ENCODE assay signal across 11 cellular contexts in genomic region chr12:4293299-4293941, GRCh38. TPM values are rescaled to one million over a fixed set of nuclear protein-coding genes. Genes with fewer than 3 reads are reported as not detected.
DNase-seq lines count a peak whose midpoint lies in the region; ATAC-seq and TF ChIP-seq lines count a peak whose summit lies in the region.
"Had no signal": no experiment of that assay in that cellular context is flagged by ENCODE, and none has a peak within 500 bp of the region (broad histone marks: within the 10 kb centered on the region; RNA-seq: fewer than 3 reads in every experiment).

No MANE protein-coding gene starts in this region.

- TF ChIP-seq POLR2A in tibial nerve (IDR thresholded peaks at IDR 0.05) = no peak

- H3K36me3 Mint-ChIP-seq in activated naive CD8-positive, alpha-beta T cell treated with anti-CD3 and anti-CD28 coated beads for 36 hours = peaks cover 78% of the 10 kb centered on the region
- H3K36me3 Mint-ChIP-seq in Caco-2 (ENCODE audit: insufficient read depth, unreplicated experiment) = peaks cover 13% of the 10 kb centered on the region

- DNase-seq in left ventricle myocardium inferior = no peak
- DNase-seq in cardiac septum (ENCODE audit: low spot score) = no peak
- DNase-seq in activated naive CD8-positive, alpha-beta T cell treated with anti-CD3 and anti-CD28 coated beads for 36 hours = peak; percentile 66
- peak; percentile 14 for DNase-seq in myocyte (ENCODE audit: low read depth)
- DNase-seq in tibial nerve (ENCODE audit: low spot score in 2 of 2) = no peak
- no peak for DNase-seq in HPDE6-E6E7 (ENCODE audit: extremely low spot score)
- DNase-seq in Caco-2 = no peak
- DNase-seq: glutamatergic neuron, NCI-H1694 had no signal

- H3K4me1 Mint-ChIP-seq in activated naive CD8-positive, alpha-beta T cell treated with anti-CD3 and anti-CD28 coated beads for 36 hours = peaks cover 75% of the 10 kb centered on the region
- H3K4me1 Mint-ChIP-seq in Caco-2 (ENCODE audit: low read depth, unreplicated experiment) = no peaks in the 10 kb centered on the region

- H3K36me3 ChIP-seq in left ventricle myocardium inferior = peaks cover 28% of the 10 kb centered on the region
- peaks cover 3 to 48% (median 9%) of the 10 kb centered on the region in 3 donors for H3K36me3 ChIP-seq in tibial nerve
- H3K36me3 ChIP-seq in Caco-2 (ENCODE audit: control insufficient read depth, insufficient read depth, low read length) = no peaks in the 10 kb centered on the region

- H3K4me3 Mint-ChIP-seq in activated naive CD8-positive, alpha-beta T cell treated with anti-CD3 and anti-CD28 coated beads for 36 hours = peak overlapping the region; percentile 81
- no peak overlapping the region for H3K4me3 Mint-ChIP-seq in Caco-2 (ENCODE audit: unreplicated experiment)

- H3K27ac Mint-ChIP-seq in activated naive CD8-positive, alpha-beta T cell treated with anti-CD3 and anti-CD28 coated beads for 36 hours = peak overlapping the region; percentile 95
- no peak overlapping the region for H3K27ac Mint-ChIP-seq in Caco-2 (ENCODE audit: unreplicated experiment)

- intact Hi-C loops in left ventricle myocardium inferior (cut with micrococcal nuclease) (no loop called here), cardiac septum (cut with DNase I) (no loop called here), Caco-2 (cut with micrococcal nuclease; ENCODE audit: unreplicated experiment) (no loop called here)

- no TSS peak for BruUV-seq in Caco-2 (replicated peaks; lab: Mats Ljungman, UMichigan)

- POLR2A ChIA-PET in Caco-2 (lab: Charles Lee) = no interaction called here

- 60 to 70% methylated on average over 14 of the region's 14 CpGs for WGBS in tibial nerve, 2 donors

- H3K27me3 Mint-ChIP-seq in activated naive CD8-positive, alpha-beta T cell treated with anti-CD3 and anti-CD28 coated beads for 36 hours = no peaks in the 10 kb centered on the region
- H3K27me3 Mint-ChIP-seq in Caco-2 (ENCODE audit: insufficient read depth, unreplicated experiment) = no peaks in the 10 kb centered on the region

- no peaks in the 10 kb centered on the region for H3K9me3 Mint-ChIP-seq in activated naive CD8-positive, alpha-beta T cell treated with anti-CD3 and anti-CD28 coated beads for 36 hours
- no peaks in the 10 kb centered on the region for H3K9me3 Mint-ChIP-seq in Caco-2 (ENCODE audit: unreplicated experiment)

- H3K9me3 ChIP-seq in left ventricle myocardium inferior (replicated peaks) (no peaks in the 10 kb centered on the region), tibial nerve (no peaks in the 10 kb centered on the region), Caco-2 (no peaks in the 10 kb centered on the region)

- H3K4me1 ChIP-seq in left ventricle myocardium inferior (peaks cover 90% of the 10 kb centered on the region), tibial nerve (peaks cover 0 to 58% (median 25%) of the 10 kb centered on the region in 4 donors), Caco-2 (no peaks in the 10 kb centered on the region)

- H3K27me3 ChIP-seq in left ventricle myocardium inferior (ENCODE audit: low read depth) (no peaks in the 10 kb centered on the region), tibial nerve (no peaks in the 10 kb centered on the region), Caco-2 (replicated peaks; ENCODE audit: control insufficient read depth, insufficient read depth, low read length) (no peaks in the 10 kb centered on the region)
- H3K27me3 ChIP-seq: cardiac muscle cell had no signal

- no peak for ATAC-seq in GM19463 (IDR thresholded peaks at IDR 0.05; ENCODE audit: unreplicated experiment)

- H3K4me3 ChIP-seq in left ventricle myocardium inferior = no peak overlapping the region
- H3K4me3 ChIP-seq in tibial nerve = no peak overlapping the region
- H3K4me3 ChIP-seq in Caco-2 (ENCODE audit: low read depth, low read length) = no peak overlapping the region
- H3K4me3 ChIP-seq: cardiac muscle cell had no signal

- no peak for TF ChIP-seq CTCF in left ventricle myocardium inferior (IDR thresholded peaks at IDR 0.05; ENCODE audit: borderline replicate concordance)
- TF ChIP-seq CTCF in tibial nerve (IDR thresholded peaks at IDR 0.05) = no peak
- TF ChIP-seq CTCF in Caco-2 (IDR thresholded peaks at IDR 0.05; ENCODE audit: insufficient read depth in 1 of 2, low read depth in 1 of 2, low read length in 1 of 2, severe bottlenecking in 1 of 2, unreplicated experiment in 1 of 2) = no peak

- CTCF ChIA-PET in Caco-2 (lab: Charles Lee) = no interaction called here

- H3K27ac ChIP-seq in left ventricle myocardium inferior (replicated peaks) (peak overlapping the region; percentile 52), tibial nerve (peak overlapping the region in 3 of 4 donors; percentile 7 to 71 (median 11))
- H3K27ac ChIP-seq: cardiac muscle cell had no signal

- no peak for TF ChIP-seq EP300 in tibial nerve (IDR thresholded peaks at IDR 0.05)

RNA-seq across cellular contexts. Expression of gene CCND2, which starts 19.9 kb away (rescaled TPM):
- 283 TPM for total RNA-seq in left ventricle myocardium inferior
- 478 TPM for total RNA-seq in cardiac septum
- 100 to 1,000 TPM; 749 TPM for total RNA-seq in activated naive CD8-positive, alpha-beta T cell treated with anti-CD3 and anti-CD28 coated beads for 36 hours
- 86.6 and 107 TPM in 2 replicates for total RNA-seq in myocyte
- 36.7 TPM for polyA plus RNA-seq in myocyte (2012)
- 100 to 1,000 TPM in 1 of 4 donors, 10 to 100 TPM in 3; 84.1 to 124 (median 89.7) TPM for total RNA-seq in tibial nerve
- 113 and 145 TPM in 2 replicates for total RNA-seq in Caco-2 (2022)

RNA-seq across cellular contexts. Expression of gene TIGAR, which starts 27.6 kb away (rescaled TPM):
- total RNA-seq in left ventricle myocardium inferior (13.6 TPM), cardiac septum (13.0 TPM), myocyte (13.1 and 13.3 TPM in 2 replicates), tibial nerve (1 to 10 TPM; 1.8 to 4.4 (median 2.5) TPM), Caco-2 (2022) (36.7 and 42.7 TPM in 2 replicates)
- 10 to 100 TPM; 14.0 to 15.8 TPM for total RNA-seq in activated naive CD8-positive, alpha-beta T cell treated with anti-CD3 and anti-CD28 coated beads for 36 hours
- 17.5 TPM for polyA plus RNA-seq in myocyte (2012)

Comparison
In these comparisons a context has a peak if more than half of its experiments do, and no peak if none do; other contexts are left out.
1. DNase-seq: peak in activated naive CD8-positive, alpha-beta T cell treated with anti-CD3 and anti-CD28 coated beads for 36 hours (single experiment) and myocyte (single experiment); none in left ventricle myocardium inferior (single experiment), cardiac septum (single experiment), tibial nerve (0 of 2), HPDE6-E6E7 (single experiment) and Caco-2 (0 of 2).